In genomic region chr9:134301387-134302129, GRCh38 we compare ENCODE assay signal across 8 cellular contexts. TPM values are rescaled to one million over a fixed set of nuclear protein-coding genes. Genes with fewer than 3 reads are reported as not detected.
A peak's percentile ranks its signal among the peaks of the same experiment; 100 is the strongest.
DNase-seq lines count a peak whose midpoint lies in the region; ATAC-seq and TF ChIP-seq lines count a peak whose summit lies in the region.

No MANE protein-coding gene starts in this region.

- no peaks in the 10 kb centered on the region for H3K79me2 ChIP-seq in osteoblast (ENCODE audit: insufficient read depth, low read length)

- H3K4me1 Mint-ChIP-seq in activated T-cell treated with anti-CD3 and anti-CD28 coated beads, Interleukin-2, amount 50 U/mL, for 72 hours (ENCODE audit: low read depth), result peaks cover 17% of the 10 kb centered on the region

- H3K27ac ChIP-seq in osteoblast (ENCODE audit: low read depth, low read length) (no peak overlapping the region), vagina (no peak overlapping the region)

- H3K4me2 ChIP-seq in osteoblast (ENCODE audit: insufficient read depth, low read length), result no peak overlapping the region

- TF ChIP-seq POLR2A in vagina (IDR thresholded peaks at IDR 0.05), result no peak

- H3K4me3 ChIP-seq in osteoblast (ENCODE audit: insufficient read depth, low read length) (no peak overlapping the region), vagina (no peak overlapping the region)

- TF ChIP-seq CTCF in GM13977 (IDR thresholded peaks at IDR 0.05; ENCODE audit: extremely low read depth, insufficient read depth, missing control alignments), result no peak
- no peak for TF ChIP-seq CTCF in osteoblast (IDR thresholded peaks at IDR 0.05; ENCODE audit: extremely low read depth, low read depth, low read length)
- TF ChIP-seq CTCF in vagina (IDR thresholded peaks at IDR 0.05), result no peak
- no peak for TF ChIP-seq CTCF in GM10248 (IDR thresholded peaks at IDR 0.05; ENCODE audit: control extremely low read depth, extremely low read depth, low read depth, missing control alignments)

- no peaks in the 10 kb centered on the region for H3K9me3 Mint-ChIP-seq in activated T-cell treated with anti-CD3 and anti-CD28 coated beads, Interleukin-2, amount 50 U/mL, for 72 hours

- ATAC-seq in HG03159 (IDR thresholded peaks at IDR 0.05; ENCODE audit: unreplicated experiment) (peak; percentile 54), GM19397 (IDR thresholded peaks at IDR 0.05; ENCODE audit: unreplicated experiment) (no peak), HG03280 (IDR thresholded peaks at IDR 0.05; ENCODE audit: unreplicated experiment) (no peak)
- ATAC-seq in activated T-cell treated with anti-CD3 and anti-CD28 coated beads, Interleukin-2, amount 50 U/mL, for 72 hours (replicated peaks in 1 of 2), result peak; percentile 100

- H2AFZ ChIP-seq in osteoblast (ENCODE audit: low read length), result no peak overlapping the region

- peaks cover 5% of the 10 kb centered on the region for H3K27me3 ChIP-seq in osteoblast (ENCODE audit: insufficient read depth, low read length)
- no peaks in the 10 kb centered on the region for H3K27me3 ChIP-seq in vagina

- intact Hi-C loops in vagina (cut with DNase I), result no loop called here

- H3K27me3 Mint-ChIP-seq in activated T-cell treated with anti-CD3 and anti-CD28 coated beads, Interleukin-2, amount 50 U/mL, for 72 hours (ENCODE audit: low read depth), result peaks cover 12% of the 10 kb centered on the region

- H3K36me3 Mint-ChIP-seq in activated T-cell treated with anti-CD3 and anti-CD28 coated beads, Interleukin-2, amount 50 U/mL, for 72 hours (ENCODE audit: insufficient read depth in 2 of 2), result no peaks in the 10 kb centered on the region

- no peak overlapping the region for H3K27ac Mint-ChIP-seq in activated T-cell treated with anti-CD3 and anti-CD28 coated beads, Interleukin-2, amount 50 U/mL, for 72 hours

- CTCF ChIA-PET in GM10248 (lab: Yijun Ruan, JAX), result no interaction called here

- POLR2A ChIA-PET in GM10248 (lab: Yijun Ruan, JAX), result no interaction called here

- H4K20me1 ChIP-seq in osteoblast (ENCODE audit: insufficient read depth, low read length), result no peaks in the 10 kb centered on the region

- H3K9me3 ChIP-seq in osteoblast (ENCODE audit: low read depth, low read length), result no peaks in the 10 kb centered on the region
- H3K9me3 ChIP-seq in vagina, result no peaks in the 10 kb centered on the region

- H3K4me3 Mint-ChIP-seq in activated T-cell treated with anti-CD3 and anti-CD28 coated beads, Interleukin-2, amount 50 U/mL, for 72 hours, result no peak overlapping the region

- in situ Hi-C loops in GM13977 (cut with MboI; ENCODE audit: low pct_unique_long_range_greater_than_20kb, low sequenced_read_pairs, unreplicated experiment), result no loop called here

- H3K36me3 ChIP-seq in osteoblast (ENCODE audit: insufficient read depth, low read length) (no peaks in the 10 kb centered on the region), vagina (no peaks in the 10 kb centered on the region)

- DNase-seq in GM13977 (ENCODE audit: low spot score) (peak; percentile 65), osteoblast (ENCODE audit: insufficient read length, low spot score, missing footprints) (peak; percentile 79), vagina (ENCODE audit: extremely low spot score in 2 of 2) (no peak), GM10248 (ENCODE audit: extremely low spot score) (no peak)
- DNase-seq in activated T-cell treated with anti-CD3 and anti-CD28 coated beads, Interleukin-2, amount 50 U/mL, for 72 hours, result peak; percentile 65 to 81

- H3K4me1 ChIP-seq in osteoblast (ENCODE audit: insufficient read depth, low read length) (no peaks in the 10 kb centered on the region), vagina (peaks cover 5% of the 10 kb centered on the region)

RNA-seq across cellular contexts. Expression of gene RXRA, which starts 24.7 kb away (rescaled TPM):
- 10 to 100 TPM in 1 of 2 donors, 1 to 10 TPM in 1; 4.9 to 12.4 TPM for total RNA-seq in activated T-cell treated with anti-CD3 and anti-CD28 coated beads, Interleukin-2, amount 50 U/mL, for 72 hours
- total RNA-seq in osteoblast (25.3 and 26.4 TPM in 2 replicates), vagina (49.4 TPM)

Comparison
In these comparisons a context has a peak if more than half of its experiments do, and no peak if none do; other contexts are left out.
1. DNase-seq: peak in GM13977 (single experiment), activated T-cell treated with anti-CD3 and anti-CD28 coated beads, Interleukin-2, amount 50 U/mL, for 72 hours (2 of 2) and osteoblast (single experiment); none in vagina (0 of 2) and GM10248 (single experiment).
2. ATAC-seq: peak in HG03159 (single experiment) and activated T-cell treated with anti-CD3 and anti-CD28 coated beads, Interleukin-2, amount 50 U/mL, for 72 hours (2 of 2); none in GM19397 (single experiment) and HG03280 (single experiment).